ENCODE assay signal across 14 cellular contexts in genomic region chr5:40497573-40497972, GRCh38.
DNase-seq lines count a peak whose midpoint lies in the region; ATAC-seq, FAIRE-seq and TF ChIP-seq lines count a peak whose summit lies in the region.
"Had no signal": no experiment of that assay in that cellular context is flagged by ENCODE, and none has a peak within 500 bp of the region (broad histone marks: within the 10 kb centered on the region; RNA-seq: fewer than 3 reads in every experiment).

No MANE protein-coding gene starts in this region.

- intact Hi-C loops in GM12878 (cut with micrococcal nuclease; ENCODE audit: unreplicated experiment), result no loop called here

- H3K4me3 ChIP-seq in AG10803 (ENCODE audit: low read length) (no peak overlapping the region), GM12878 (no peak overlapping the region), lung (no peak overlapping the region)
- H3K4me3 ChIP-seq: colonic mucosa, spleen had no signal

- H3K27me3 ChIP-seq in GM12878 (replicated peaks in 1 of 2; ENCODE audit: control insufficient read depth in 2 of 2, insufficient read depth in 2 of 2, low read length in 1 of 2), result no peaks in the 10 kb centered on the region
- H3K27me3 ChIP-seq in lung (ENCODE audit: control insufficient read depth, insufficient read depth), result no peaks in the 10 kb centered on the region
- H3K27me3 ChIP-seq: colonic mucosa, neutrophil, spleen had no signal

- TF ChIP-seq EP300 in GM12878 (IDR thresholded peaks at IDR 0.05; ENCODE audit: borderline replicate concordance in 1 of 2, control insufficient read depth in 1 of 2, low read depth in 2 of 2, low read length in 2 of 2), result no peak

- TF ChIP-seq RAD21 in GM12878 (IDR thresholded peaks at IDR 0.05; ENCODE audit: insufficient read depth, low read depth, low read length), result no peak

- no peak overlapping the region for H3K9ac ChIP-seq in GM12878 (ENCODE audit: control insufficient read depth, insufficient read depth, low read length)

- H3K79me2 ChIP-seq in GM12878 (ENCODE audit: control insufficient read depth, insufficient read depth, low read length), result no peaks in the 10 kb centered on the region

- no peak overlapping the region for H3K4me2 ChIP-seq in GM12878 (ENCODE audit: control insufficient read depth, insufficient read depth)

- H3K9me3 ChIP-seq in GM12878 (replicated peaks; ENCODE audit: control insufficient read depth, insufficient read depth, low read length), result no peaks in the 10 kb centered on the region
- H3K9me3 ChIP-seq in lung (ENCODE audit: control insufficient read depth in 2 of 2, insufficient read depth in 1 of 2, low read length in 1 of 2), result no peaks in the 10 kb centered on the region
- H3K9me3 ChIP-seq: colonic mucosa, neutrophil, spleen had no signal

- peak; percentile 9 for DNase-seq in AG10803 (ENCODE audit: low read depth)
- no peak for DNase-seq in GM12878 (ENCODE audit: low read depth, low spot score)
- DNase-seq in lung (ENCODE audit: low spot score), result no peak
- DNase-seq in cerebellar cortex (ENCODE audit: low spot score), result no peak
- DNase-seq in SKM-1 treated with dmso at 0.1 percent for 144 hours (lab: John Stamatoyannopoulos, UW; ENCODE audit: unreplicated experiment), result no peak
- DNase-seq: activated CD8-positive, alpha-beta memory T cell treated with anti-CD3 and anti-CD28 coated beads, Interleukin-2, amount 50 U/mL, for 4 hours; colonic mucosa; DMS153; NCI-H2171; spleen had no signal

- H4K20me1 ChIP-seq in GM12878 (ENCODE audit: control insufficient read depth, insufficient read depth), result no peaks in the 10 kb centered on the region

- H3K27ac ChIP-seq in GM12878 (ENCODE audit: control insufficient read depth, insufficient read depth) (no peak overlapping the region), lung (ENCODE audit: low read depth in 1 of 2, low read length in 1 of 2) (no peak overlapping the region)
- H3K27ac ChIP-seq: colonic mucosa, neutrophil, spleen had no signal

- SMC1A ChIA-PET in GM12878 (lab: Charles Lee; ENCODE audit: uncharacterized antibody, unreplicated experiment), result interaction anchor here (0.6 kb wide), 1 partner anchor 189 kb away, joined by 3 read pairs; no protein-coding TSS in a partner anchor

- no TSS peak for BruUV-seq in GM12878 (replicated peaks; lab: Mats Ljungman, UMichigan)

- CTCF ChIA-PET in GM12878 (lab: Yijun Ruan, JAX), result interaction anchor here (0.6 kb wide), 1 partner anchor 113 kb away, joined by 3 read pairs; no protein-coding TSS in a partner anchor

- no peak for TF ChIP-seq CTCF in AG10803 (conservative IDR thresholded peaks at IDR 0.05; ENCODE audit: low read length)
- no peak for TF ChIP-seq CTCF in GM12878 (IDR thresholded peaks at IDR 0.05 in 2 of 3, conservative IDR thresholded peaks at IDR 0.05 in 1 of 3; ENCODE audit: control insufficient read depth in 2 of 3, extremely low read depth in 1 of 3, insufficient read depth in 1 of 3, low read depth in 3 of 3, low read length in 3 of 3)
- no peak for TF ChIP-seq CTCF in lung (IDR thresholded peaks at IDR 0.05; ENCODE audit: control extremely low read depth, extremely low read depth)

- no peak for FAIRE-seq in GM12878 (lab: Jason Lieb, UNC)

- in situ Hi-C loops in GM12878 (cut with MboI), result no loop called here

- RAD21 ChIA-PET in GM12878 (lab: Charles Lee; ENCODE audit: unreplicated experiment), result no interaction called here

- TF ChIP-seq POLR2A in GM12878 (IDR thresholded peaks at IDR 0.05; ENCODE audit: low read depth, low read length), result no peak

- 94% methylated on average over 1 of the region's 1 CpG for WGBS in GM12878 (ENCODE audit: insufficient coverage, insufficient replicate concordance, low lambda C conversion rate, missing lambda C conversion rate)
- WGBS in lung, 2 donors, result 61 to 79% methylated on average over 1 of the region's 1 CpG

- no peak overlapping the region for H2AFZ ChIP-seq in GM12878 (ENCODE audit: control insufficient read depth, low read depth, low read length)

- POLR2A ChIA-PET in GM12878 (lab: Charles Lee), result no interaction called here

- ATAC-seq in HG03175 (IDR thresholded peaks at IDR 0.05; ENCODE audit: unreplicated experiment), result peak; percentile 48
- peak; percentile 61 for ATAC-seq in GM12878
- ATAC-seq in lung (ENCODE audit: insufficient read depth, low FRiP score), result peak; percentile 64
- no peak for ATAC-seq in esophagus mucosa
- ATAC-seq in HG02884 (IDR thresholded peaks at IDR 0.05; ENCODE audit: unreplicated experiment), result no peak

- H3K4me1 ChIP-seq in GM12878 (ENCODE audit: control insufficient read depth, insufficient read depth, low read length) (no peaks in the 10 kb centered on the region), lung (ENCODE audit: control insufficient read depth in 2 of 2, insufficient read depth in 2 of 2, low read length in 2 of 2) (no peaks in the 10 kb centered on the region)
- H3K4me1 ChIP-seq: colonic mucosa had no signal

- H3K36me3 ChIP-seq in GM12878 (ENCODE audit: control insufficient read depth in 2 of 2, insufficient read depth in 2 of 2, low read length in 1 of 2) (no peaks in the 10 kb centered on the region), lung (ENCODE audit: control insufficient read depth in 2 of 2, insufficient read depth in 2 of 2, low read length in 2 of 2) (no peaks in the 10 kb centered on the region)
- H3K36me3 ChIP-seq: colonic mucosa, neutrophil, spleen had no signal

TF ChIP-seq in GM12878, 131 proteins besides CTCF, POLR2A, EP300 and RAD21:
- no peak for TF ChIP-seq REST (IDR thresholded peaks at IDR 0.05; ENCODE audit: low read depth, low read length)
- no peak for TF ChIP-seq PAX5 (IDR thresholded peaks at IDR 0.05; ENCODE audit: borderline replicate concordance, low read depth, low read length)
- TF ChIP-seq MEF2B (IDR thresholded peaks at IDR 0.05; ENCODE audit: partially characterized antibody, poor library complexity, severe bottlenecking), result peak; percentile 32

Comparison
In these comparisons a context has a peak if more than half of its experiments do, and no peak if none do; other contexts are left out.
1. ATAC-seq: peak in HG03175 (single experiment), GM12878 (single experiment) and lung (single experiment); none in esophagus mucosa (single experiment) and HG02884 (single experiment).